ENCODE assay signal across 10 cellular contexts in the genomic region with DNA sequence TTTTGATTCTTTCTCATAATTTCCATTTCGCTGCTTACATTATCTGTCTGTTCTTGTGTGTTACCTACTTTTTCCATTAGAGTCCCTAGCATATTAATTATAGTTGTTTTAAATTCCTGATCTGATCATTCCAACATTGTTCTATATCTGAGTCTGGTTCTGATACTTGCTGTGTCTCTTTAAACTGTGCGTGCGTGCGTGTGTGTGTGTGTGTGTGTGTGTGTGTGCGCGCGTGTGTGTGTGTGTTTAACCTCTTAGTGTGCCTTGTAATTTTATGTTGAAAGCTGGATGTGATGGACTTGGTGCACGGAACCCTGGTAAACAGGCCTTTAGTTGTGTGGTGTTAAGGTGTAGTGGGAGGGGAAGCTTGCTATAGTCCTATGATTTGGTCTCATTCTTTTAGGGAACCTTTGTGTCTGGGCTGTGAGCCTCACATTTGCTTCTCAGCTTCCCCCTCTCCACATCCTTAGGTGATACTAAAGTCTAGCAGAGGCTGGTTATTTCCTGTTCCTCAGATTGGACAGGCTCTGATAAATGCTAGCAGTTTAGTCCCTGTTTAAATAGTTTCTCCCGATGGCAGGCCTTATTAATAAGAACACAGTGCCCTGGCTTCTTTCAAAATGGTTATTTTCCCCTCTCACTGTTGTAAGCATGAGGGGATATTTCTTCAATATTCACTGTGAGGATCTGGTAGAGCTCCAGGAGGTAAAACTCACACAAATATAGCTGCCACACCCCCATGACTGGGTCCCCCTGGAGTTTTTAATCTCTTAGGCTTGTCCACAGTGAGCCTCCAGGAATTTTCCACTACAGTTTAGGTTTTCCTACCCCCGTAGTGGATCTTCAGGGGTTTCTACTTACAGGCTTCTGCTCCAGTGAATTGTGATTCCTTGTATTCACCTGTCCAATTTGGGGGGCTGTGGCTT.
DNase-seq lines count a peak whose midpoint lies in the region; FAIRE-seq and TF ChIP-seq lines count a peak whose summit lies in the region.
"Had no signal": no experiment of that assay in that cellular context is flagged by ENCODE, and none has a peak within 500 bp of the region (broad histone marks: within the 10 kb centered on the region; RNA-seq: fewer than 3 reads in every experiment).

No MANE protein-coding gene starts in this region.

- peaks cover 6% of the 10 kb centered on the region for H3K36me3 Mint-ChIP-seq in Caco-2 (ENCODE audit: insufficient read depth, unreplicated experiment)

- H3K36me3 ChIP-seq in Caco-2 (ENCODE audit: control insufficient read depth, insufficient read depth, low read length) (no peaks in the 10 kb centered on the region), mucosa of stomach (ENCODE audit: control insufficient read depth, insufficient read depth, low read length) (no peaks in the 10 kb centered on the region), kidney (ENCODE audit: control insufficient read depth in 1 of 2, insufficient read depth in 2 of 2, low read length in 2 of 2) (no peaks in the 10 kb centered on the region), tibial nerve (peaks cover 0 to 26% (median 0%) of the 10 kb centered on the region in 3 donors)

- intact Hi-C loops in Caco-2 (cut with micrococcal nuclease; ENCODE audit: unreplicated experiment): loop anchor here (2.0 kb wide), 1 partner anchor 27 kb away; no protein-coding TSS in a partner anchor
- intact Hi-C loops in kidney (cut with DNase I): no loop called here

- H3K9me3 Mint-ChIP-seq in Caco-2 (ENCODE audit: unreplicated experiment): no peaks in the 10 kb centered on the region

- H3K4me1 ChIP-seq in Caco-2 (peaks cover 16% of the 10 kb centered on the region), mucosa of stomach (ENCODE audit: control insufficient read depth, insufficient read depth, low read length) (peaks cover 19% of the 10 kb centered on the region), kidney (ENCODE audit: control insufficient read depth in 1 of 2, insufficient read depth in 1 of 2, low read depth in 1 of 2, low read length in 2 of 2) (no peaks in the 10 kb centered on the region), tibial nerve (peaks cover 0 to 34% (median 17%) of the 10 kb centered on the region in 4 donors)

- H3K9me3 ChIP-seq in Caco-2: no peaks in the 10 kb centered on the region
- no peaks in the 10 kb centered on the region for H3K9me3 ChIP-seq in mucosa of stomach (ENCODE audit: control insufficient read depth, low read length)
- H3K9me3 ChIP-seq in kidney (ENCODE audit: control insufficient read depth in 1 of 2, low read length in 2 of 2): no peaks in the 10 kb centered on the region
- no peaks in the 10 kb centered on the region for H3K9me3 ChIP-seq in tibial nerve

- POLR2A ChIA-PET in Caco-2 (lab: Charles Lee) (no interaction called here), HEK293T (lab: Yijun Ruan, JAX) (interaction anchor here (0.9 kb wide), 1 partner anchor 14 kb away, joined by 3 read pairs; no protein-coding TSS in a partner anchor)

- H3K9ac ChIP-seq in mucosa of stomach (ENCODE audit: low read length) (peak overlapping the region; percentile 40), kidney (ENCODE audit: low read length in 2 of 2) (no peak overlapping the region)

- H3K27ac Mint-ChIP-seq in Caco-2 (ENCODE audit: unreplicated experiment): peak overlapping the region; percentile 20

- no peak overlapping the region; the same call in 1 of the 2 replicates for H3K4me3 ChIP-seq in Caco-2 (ENCODE audit: low read depth, low read length)
- peak overlapping the region; percentile 15 for H3K4me3 ChIP-seq in mucosa of stomach (ENCODE audit: low read length)
- H3K4me3 ChIP-seq in kidney (ENCODE audit: low read length in 2 of 2): no peak overlapping the region
- no peak overlapping the region for H3K4me3 ChIP-seq in tibial nerve

- TF ChIP-seq CTCF in Caco-2 (IDR thresholded peaks at IDR 0.05; ENCODE audit: insufficient read depth in 1 of 2, low read depth in 1 of 2, low read length in 1 of 2, severe bottlenecking in 1 of 2, unreplicated experiment in 1 of 2) (no peak), kidney (IDR thresholded peaks at IDR 0.05; ENCODE audit: borderline replicate concordance, extremely low read depth, insufficient read depth) (no peak), tibial nerve (IDR thresholded peaks at IDR 0.05) (no peak)

- TSS peak; percentile 80 for BruUV-seq in Caco-2 (replicated peaks; lab: Mats Ljungman, UMichigan)

- no peaks in the 10 kb centered on the region for H3K27me3 Mint-ChIP-seq in Caco-2 (ENCODE audit: insufficient read depth, unreplicated experiment)

- H3K4me3 Mint-ChIP-seq in Caco-2 (ENCODE audit: unreplicated experiment): peak overlapping the region; percentile 45

- no peak for TF ChIP-seq EP300 in tibial nerve (IDR thresholded peaks at IDR 0.05)

- no peak for TF ChIP-seq POLR2A in tibial nerve (IDR thresholded peaks at IDR 0.05)

- no peak for FAIRE-seq in kidney (lab: Jason Lieb, UNC)

- CTCF ChIA-PET in Caco-2 (lab: Charles Lee): interaction anchor here (1.0 kb wide), 1 partner anchor 111 kb away, joined by 4 read pairs; no protein-coding TSS in a partner anchor
- CTCF ChIA-PET in HEK293T (lab: Yijun Ruan, JAX): interaction anchor here (1.0 kb wide), 1 partner anchor 37 kb away, joined by 3 read pairs; no protein-coding TSS in a partner anchor

- H3K27me3 ChIP-seq in Caco-2 (replicated peaks; ENCODE audit: control insufficient read depth, insufficient read depth, low read length) (no peaks in the 10 kb centered on the region), mucosa of stomach (ENCODE audit: control insufficient read depth, insufficient read depth, low read length) (no peaks in the 10 kb centered on the region), tibial nerve (no peaks in the 10 kb centered on the region)

- H3K4me1 Mint-ChIP-seq in Caco-2 (ENCODE audit: low read depth, unreplicated experiment): peaks cover 22% of the 10 kb centered on the region

- 76% methylated on average over 10 of the region's 10 CpGs for WGBS in tibial nerve, 2 donors

- DNase-seq in Caco-2: no peak
- peak; percentile 51 to 66 for DNase-seq in Kasumi-1 (lab: John Stamatoyannopoulos, UW)
- DNase-seq in astrocyte of the hippocampus (ENCODE audit: low read depth, low spot score): peak; percentile 14
- DNase-seq in HEK293T (ENCODE audit: extremely low spot score): no peak
- DNase-seq in activated effector memory CD4-positive, alpha-beta T cell treated with anti-CD3 and anti-CD28 coated beads, Interleukin-2, amount 50 U/mL, for 16 hours: no peak
- no peak for DNase-seq in kidney
- no peak for DNase-seq in tibial nerve (ENCODE audit: low spot score in 2 of 2)
- DNase-seq: anterior cingulate cortex, hypothalamus had no signal

- H3K27ac ChIP-seq in kidney (ENCODE audit: low read depth in 2 of 2, low read length in 2 of 2) (no peak overlapping the region), tibial nerve (peak overlapping the region in 2 of 4 donors; percentile 39 to 61)

TF ChIP-seq in HEK293T, 16 proteins besides CTCF, POLR2A, EP300 and RAD21:
- no peak for TF ChIP-seq L3MBTL2 (conservative IDR thresholded peaks at IDR 0.05)
- no peak for TF ChIP-seq LEF1 (IDR thresholded peaks at IDR 0.05; ENCODE audit: borderline replicate concordance)
- TF ChIP-seq FOXM1 (IDR thresholded peaks at IDR 0.05; ENCODE audit: borderline replicate concordance): no peak
- no peak for TF ChIP-seq FOXK2 (IDR thresholded peaks at IDR 0.05)
- TF ChIP-seq ELF4 (IDR thresholded peaks at IDR 0.05): no peak
- TF ChIP-seq TARDBP (IDR thresholded peaks at IDR 0.05): no peak
- no peak for TF ChIP-seq ARNT (IDR thresholded peaks at IDR 0.05)
- TF ChIP-seq SUZ12 (IDR thresholded peaks at IDR 0.05): no peak
- TF ChIP-seq FOXA1 (IDR thresholded peaks at IDR 0.05): no peak
- TF ChIP-seq, protein P1, sequence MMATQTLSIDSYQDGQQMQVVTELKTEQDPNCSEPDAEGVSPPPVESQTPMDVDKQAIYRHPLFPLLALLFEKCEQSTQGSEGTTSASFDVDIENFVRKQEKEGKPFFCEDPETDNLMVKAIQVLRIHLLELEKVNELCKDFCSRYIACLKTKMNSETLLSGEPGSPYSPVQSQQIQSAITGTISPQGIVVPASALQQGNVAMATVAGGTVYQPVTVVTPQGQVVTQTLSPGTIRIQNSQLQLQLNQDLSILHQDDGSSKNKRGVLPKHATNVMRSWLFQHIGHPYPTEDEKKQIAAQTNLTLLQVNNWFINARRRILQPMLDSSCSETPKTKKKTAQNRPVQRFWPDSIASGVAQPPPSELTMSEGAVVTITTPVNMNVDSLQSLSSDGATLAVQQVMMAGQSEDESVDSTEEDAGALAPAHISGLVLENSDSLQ (IDR thresholded peaks at IDR 0.05): no peak
- no peak for TF ChIP-seq SP1 (IDR thresholded peaks at IDR 0.05)
- TF ChIP-seq CTBP1 (IDR thresholded peaks at IDR 0.05; ENCODE audit: borderline replicate concordance): no peak
- TF ChIP-seq BHLHE40 (IDR thresholded peaks at IDR 0.05; ENCODE audit: borderline replicate concordance): no peak
- no peak for TF ChIP-seq NFRKB (IDR thresholded peaks at IDR 0.05)
- no peak for TF ChIP-seq ZNF384 (IDR thresholded peaks at IDR 0.05)

Comparison
In these comparisons a context has a peak if more than half of its experiments do, and no peak if none do; other contexts are left out.
1. DNase-seq: peak in Kasumi-1 (2 of 2) and astrocyte of the hippocampus (single experiment); none in Caco-2 (0 of 2), HEK293T (single experiment), activated effector memory CD4-positive, alpha-beta T cell treated with anti-CD3 and anti-CD28 coated beads, Interleukin-2, amount 50 U/mL, for 16 hours (single experiment), kidney (single experiment) and tibial nerve (0 of 2).